ENCODE assay signal across 1 cellular context in genomic region chr19:16197622-16198362, GRCh38.
TF ChIP-seq lines count a peak whose summit lies in the region.

TSS of gene AP1M1 (plus strand) at chr19:16197911. CDS start at chr19:16198027, 116 bp downstream.

TF ChIP-seq in K562, 482 proteins besides CTCF, POLR2A, EP300 and RAD21 (continued from another document and continues in another):
- TF ChIP-seq HOMEZ (CRISPR knock-in tag; IDR thresholded peaks at IDR 0.05) (no peak), TOE1 (IDR thresholded peaks at IDR 0.05; ENCODE audit: borderline replicate concordance) (no peak), TOE1 (CRISPR knock-in tag; IDR thresholded peaks at IDR 0.05; ENCODE audit: borderline replicate concordance, low read depth) (no peak), HDAC2 (IDR thresholded peaks at IDR 0.05) (peak; percentile 94; the same call in 1 of the 2 replicates), HIVEP1 (CRISPR knock-in tag; IDR thresholded peaks at IDR 0.05) (no peak), ELF4 (CRISPR knock-in tag; IDR thresholded peaks at IDR 0.05) (0 out of 2 replicates have a peak, but pooled peaks have one; percentile 13), ZNF239 (CRISPR knock-in tag; IDR thresholded peaks at IDR 0.05) (no peak), RCOR1 (IDR thresholded peaks at IDR 0.05; ENCODE audit: borderline replicate concordance in 1 of 2, low read depth in 2 of 2, low read length in 2 of 2) (peak in 1 of 2 experiments; percentile 0; a peak in 1 of 4 replicates), KLF1 (tag; IDR thresholded peaks at IDR 0.05) (peak; percentile 75), ZNF407 (IDR thresholded peaks at IDR 0.05; ENCODE audit: low read depth) (no peak), PYGO2 (tag; IDR thresholded peaks at IDR 0.05) (no peak), VEZF1 (CRISPR knock-in tag; IDR thresholded peaks at IDR 0.05) (peak; percentile 85), POU5F1 (IDR thresholded peaks at IDR 0.05; ENCODE audit: borderline replicate concordance, low read depth, low read length, partially characterized antibody) (peak; percentile 76), ZFX (CRISPR knock-in tag; IDR thresholded peaks at IDR 0.05) (peak; percentile 89), SMC3 (conservative IDR thresholded peaks at IDR 0.05; ENCODE audit: insufficient read depth, low read depth, low read length) (no peak), ZNF165 (CRISPR knock-in tag; IDR thresholded peaks at IDR 0.05; ENCODE audit: borderline replicate concordance) (no peak), DLX4 (CRISPR knock-in tag; IDR thresholded peaks at IDR 0.05) (no peak), ELF1 (tag; IDR thresholded peaks at IDR 0.05) (peak; percentile 99), L3MBTL2 (IDR thresholded peaks at IDR 0.05) (peak; percentile 78), CHD1 (IDR thresholded peaks at IDR 0.05; ENCODE audit: low read length) (peak; percentile 23), MAFF (IDR thresholded peaks at IDR 0.05; ENCODE audit: low read length) (no peak), NFE2 (IDR thresholded peaks at IDR 0.05; ENCODE audit: low read depth) (no peak), FOXM1 (IDR thresholded peaks at IDR 0.05; ENCODE audit: low read depth) (no peak), FOXM1 (CRISPR knock-in tag; IDR thresholded peaks at IDR 0.05; ENCODE audit: low read depth) (peak; percentile 72; the same call in 1 of the 2 replicates), GATAD2A (IDR thresholded peaks at IDR 0.05) (no peak), CSDE1 (IDR thresholded peaks at IDR 0.05) (peak in 1 of 2 experiments; percentile 85; a peak in 2 of 4 replicates), ASH1L (IDR thresholded peaks at IDR 0.05; ENCODE audit: borderline replicate concordance, low read depth, partially characterized antibody) (no peak), MAFG (tag; conservative IDR thresholded peaks at IDR 0.05) (no peak), ATF1 (CRISPR knock-in tag; IDR thresholded peaks at IDR 0.05) (no peak), ATF1 (tag; IDR thresholded peaks at IDR 0.05) (peak; percentile 64), KDM5B (IDR thresholded peaks at IDR 0.05; ENCODE audit: insufficient replicate concordance, low read depth, low read length) (peak; percentile 80), TRIM28 (IDR thresholded peaks at IDR 0.05) (no peak), CREB3L1 (IDR thresholded peaks at IDR 0.05; ENCODE audit: borderline replicate concordance, low read depth) (0 out of 2 replicates have a peak, but pooled peaks have one; percentile 9), FOXO4 (CRISPR knock-in tag; IDR thresholded peaks at IDR 0.05) (no peak), MITF (IDR thresholded peaks at IDR 0.05) (no peak), YY1 (IDR thresholded peaks at IDR 0.05; ENCODE audit: borderline replicate concordance in 1 of 3, control insufficient read depth in 1 of 3, extremely low read depth in 1 of 3, insufficient read depth in 3 of 3, insufficient read length in 1 of 3, insufficient replicate concordance in 2 of 3, low read depth in 1 of 3, low read length in 2 of 3) (peak in 2 of 3 experiments; percentile 38 to 51), SIN3B (IDR thresholded peaks at IDR 0.05; ENCODE audit: low read depth) (0 out of 2 replicates have a peak, but pooled peaks have one; percentile 32), CHCHD3 (CRISPR knock-in tag; IDR thresholded peaks at IDR 0.05) (no peak), RBM22 (IDR thresholded peaks at IDR 0.05; ENCODE audit: low read depth, low read length, poor library complexity, severe bottlenecking) (peak; percentile 74), ZBTB33 (CRISPR knock-in tag; IDR thresholded peaks at IDR 0.05) (0 out of 2 replicates have a peak, but pooled peaks have one; percentile 7), CXXC5 (CRISPR knock-in tag; IDR thresholded peaks at IDR 0.05) (peak; percentile 71), GABPA (tag; conservative IDR thresholded peaks at IDR 0.05; ENCODE audit: low read depth) (peak; percentile 97), SP1 (CRISPR knock-in tag; IDR thresholded peaks at IDR 0.05) (peak; percentile 75), OTX1 (CRISPR knock-in tag; IDR thresholded peaks at IDR 0.05) (no peak), ZFP91 (CRISPR knock-in tag; IDR thresholded peaks at IDR 0.05) (no peak)
